9 cellular contexts compared by ENCODE assay signal in genomic region chr11:65452806-65453490, GRCh38. TPM values are rescaled to one million over a fixed set of nuclear protein-coding genes. Genes with fewer than 3 reads are reported as not detected.
DNase-seq lines count a peak whose midpoint lies in the region; ATAC-seq and TF ChIP-seq lines count a peak whose summit lies in the region.
"Had no signal": no experiment of that assay in that cellular context is flagged by ENCODE, and none has a peak within 500 bp of the region (broad histone marks: within the 10 kb centered on the region; RNA-seq: fewer than 3 reads in every experiment).

No MANE protein-coding gene starts in this region.

- no peaks in the 10 kb centered on the region for H3K36me3 ChIP-seq in stomach

- no peak for DNase-seq in activated CD4-positive, alpha-beta T cell treated with anti-CD3 and anti-CD28 coated beads, Interleukin-2, amount 10 ng/mL, durations not matched to agents 24 days and 14 days
- no peak for DNase-seq in activated CD4-positive, alpha-beta T cell treated with anti-CD3 and anti-CD28 coated beads, Interleukin-2, amount 50 U/mL, for 4 hours
- DNase-seq in RWPE1 (ENCODE audit: low spot score): peak; percentile 60
- DNase-seq in fibroblast of peridontal ligament (ENCODE audit: extremely low read depth): peak; percentile 92
- no peak for DNase-seq in stomach
- DNase-seq in NCI-H2227 treated with DMSO at 0.1 percent for 48 hours (lab: John Stamatoyannopoulos, UW): no peak
- DNase-seq: COR-L47 had no signal

- H3K27ac ChIP-seq in RWPE1 (peak overlapping the region; percentile 93), stomach (peak overlapping the region in 4 of 5 donors; percentile 80 to 91 (median 84))

- ATAC-seq in HG03196 (IDR thresholded peaks at IDR 0.05; ENCODE audit: unreplicated experiment) (no peak), GM21447 (IDR thresholded peaks at IDR 0.05; ENCODE audit: unreplicated experiment) (no peak)

- no peak for TF ChIP-seq POLR2A in stomach (IDR thresholded peaks at IDR 0.05)

- no peaks in the 10 kb centered on the region for H3K9me3 ChIP-seq in stomach

- CTCF ChIA-PET in RWPE1 (lab: Yijun Ruan, JAX): interaction anchor here (0.6 kb wide), 1 partner anchor 35 kb away, joined by 3 read pairs; no protein-coding TSS in a partner anchor

- H3K36me3 Mint-ChIP-seq in activated CD4-positive, alpha-beta T cell treated with anti-CD3 and anti-CD28 coated beads, Interleukin-2, amount 10 ng/mL, durations not matched to agents 24 days and 14 days (ENCODE audit: low read depth): peaks cover 2% of the 10 kb centered on the region

- H3K27me3 ChIP-seq in stomach: no peaks in the 10 kb centered on the region

- TF ChIP-seq EP300 in stomach (IDR thresholded peaks at IDR 0.05): no peak

- H3K27me3 Mint-ChIP-seq in activated CD4-positive, alpha-beta T cell treated with anti-CD3 and anti-CD28 coated beads, Interleukin-2, amount 10 ng/mL, durations not matched to agents 24 days and 14 days: no peaks in the 10 kb centered on the region

- H3K4me3 Mint-ChIP-seq in activated CD4-positive, alpha-beta T cell treated with anti-CD3 and anti-CD28 coated beads, Interleukin-2, amount 10 ng/mL, durations not matched to agents 24 days and 14 days: peak overlapping the region; percentile 4

- H3K4me1 ChIP-seq in stomach: peaks cover 6 to 30% (median 14%) of the 10 kb centered on the region in 4 donors

- peaks cover 24% of the 10 kb centered on the region for H3K4me1 Mint-ChIP-seq in activated CD4-positive, alpha-beta T cell treated with anti-CD3 and anti-CD28 coated beads, Interleukin-2, amount 10 ng/mL, durations not matched to agents 24 days and 14 days

- TF ChIP-seq CTCF in RWPE1 (conservative IDR thresholded peaks at IDR 0.05; ENCODE audit: low read depth) (no peak), stomach (IDR thresholded peaks at IDR 0.05) (no peak)

- H3K27ac Mint-ChIP-seq in activated CD4-positive, alpha-beta T cell treated with anti-CD3 and anti-CD28 coated beads, Interleukin-2, amount 10 ng/mL, durations not matched to agents 24 days and 14 days: no peak overlapping the region

- no peaks in the 10 kb centered on the region for H3K9me3 Mint-ChIP-seq in activated CD4-positive, alpha-beta T cell treated with anti-CD3 and anti-CD28 coated beads, Interleukin-2, amount 10 ng/mL, durations not matched to agents 24 days and 14 days

- H3K4me3 ChIP-seq in stomach: no peak overlapping the region

- WGBS in stomach, 5 donors: 61 to 75% (median 70%) methylated on average over 8 of the region's 8 CpGs

- POLR2A ChIA-PET in RWPE1 (lab: Yijun Ruan, JAX; ENCODE audit: low non-redundant PET): interaction anchor here (0.6 kb wide), 1 partner anchor 22 kb away, joined by 3 read pairs; no protein-coding TSS in a partner anchor

- intact Hi-C loops in activated CD4-positive, alpha-beta T cell treated with anti-CD3 and anti-CD28 coated beads, Interleukin-2, amount 10 ng/mL, durations not matched to agents 24 days and 14 days (cut with micrococcal nuclease): no loop called here
- intact Hi-C loops in stomach (cut with DNase I; ENCODE audit: low total_unique reads): no loop called here

RNA-seq across cellular contexts. Expression of gene NEAT1, which starts 30.4 kb away (rescaled TPM):
- 410 and 411 TPM in 2 replicates for total RNA-seq in activated CD4-positive, alpha-beta T cell treated with anti-CD3 and anti-CD28 coated beads, Interleukin-2, amount 10 ng/mL, durations not matched to agents 24 days and 14 days
- total RNA-seq in stomach: 1,000 to 10,000 TPM in 2 of 5 donors, 100 to 1,000 TPM in 3; 253 to 2,124 (median 789) TPM
- polyA plus RNA-seq in stomach: 1,000 to 10,000 TPM in 1 of 3 donors, 100 to 1,000 TPM in 2; 131 to 1,368 (median 157) TPM

RNA-seq across cellular contexts. Expression of gene MALAT1, which starts 45.9 kb away (rescaled TPM):
- 5,198 and 5,435 TPM in 2 replicates for total RNA-seq in activated CD4-positive, alpha-beta T cell treated with anti-CD3 and anti-CD28 coated beads, Interleukin-2, amount 10 ng/mL, durations not matched to agents 24 days and 14 days
- total RNA-seq in stomach: over 10,000 TPM; 11,517 to 39,496 (median 13,707) TPM
- 100 to 1,000 TPM; 124 to 296 (median 126) TPM for polyA plus RNA-seq in stomach

Comparison
In these comparisons a context has a peak if more than half of its experiments do, and no peak if none do; other contexts are left out.
1. DNase-seq: peak in RWPE1 (single experiment) and fibroblast of peridontal ligament (single experiment); none in activated CD4-positive, alpha-beta T cell treated with anti-CD3 and anti-CD28 coated beads, Interleukin-2, amount 10 ng/mL, durations not matched to agents 24 days and 14 days (single experiment), activated CD4-positive, alpha-beta T cell treated with anti-CD3 and anti-CD28 coated beads, Interleukin-2, amount 50 U/mL, for 4 hours (0 of 2), stomach (single experiment) and NCI-H2227 treated with DMSO at 0.1 percent for 48 hours (single experiment).